ENCODE assay signal across 12 cellular contexts in genomic region chr2:216116418-216116817, GRCh38. TPM values are rescaled to one million over a fixed set of nuclear protein-coding genes. Genes with fewer than 3 reads are reported as not detected.
DNase-seq lines count a peak whose midpoint lies in the region; ATAC-seq and TF ChIP-seq lines count a peak whose summit lies in the region.
"Had no signal": no experiment of that assay in that cellular context is flagged by ENCODE, and none has a peak within 500 bp of the region (broad histone marks: within the 10 kb centered on the region; RNA-seq: fewer than 3 reads in every experiment).

No MANE protein-coding gene starts in this region.

- peaks cover 2 to 93% (median 70%) of the 10 kb centered on the region in 6 donors for H3K36me3 ChIP-seq in spleen

- peaks cover 99% of the 10 kb centered on the region for H3K4me1 Mint-ChIP-seq in activated naive CD4-positive, alpha-beta T cell treated with anti-CD3 and anti-CD28 coated beads, Interleukin-2, amount 50 U/mL, for 24 hours
- H3K4me1 Mint-ChIP-seq in T-cell: peaks cover 92 to 99% (median 96%) of the 10 kb centered on the region in 3 donors
- H3K4me1 Mint-ChIP-seq in stimulated activated naive CD8-positive, alpha-beta T cell treated with anti-CD3 and anti-CD28 coated beads, Interleukin-15, amount 100 ng/mL, for 72 hours: peaks cover 97% of the 10 kb centered on the region

- POLR2A ChIA-PET in T-cell (lab: Charles Lee): no interaction called here

- H3K4me3 ChIP-seq in spleen: no peak overlapping the region
- H3K4me3 ChIP-seq: left lung, prostate gland had no signal

- H3K27me3 Mint-ChIP-seq in activated naive CD4-positive, alpha-beta T cell treated with anti-CD3 and anti-CD28 coated beads, Interleukin-2, amount 50 U/mL, for 24 hours: no peaks in the 10 kb centered on the region
- no peaks in the 10 kb centered on the region for H3K27me3 Mint-ChIP-seq in T-cell
- H3K27me3 Mint-ChIP-seq in stimulated activated naive CD8-positive, alpha-beta T cell treated with anti-CD3 and anti-CD28 coated beads, Interleukin-15, amount 100 ng/mL, for 72 hours: no peaks in the 10 kb centered on the region

- TF ChIP-seq CTCF in spleen (IDR thresholded peaks at IDR 0.05 in 8 of 11, conservative IDR thresholded peaks at IDR 0.05 in 3 of 11): no peak

- DNase-seq in activated naive CD4-positive, alpha-beta T cell treated with Interleukin-2 at 50 U/mL for 16 hours: no peak
- DNase-seq in T-cell: no peak
- DNase-seq in fibroblast of gingiva (ENCODE audit: low read depth): peak; percentile 44
- DNase-seq in stimulated activated naive CD8-positive, alpha-beta T cell treated with anti-CD3 and anti-CD28 coated beads, Interleukin-15, amount 100 ng/mL, for 72 hours: no peak
- DNase-seq in stimulated activated CD4-positive, alpha-beta T cell treated with anti-CD3 and anti-CD28 coated beads, Interleukin-4, amount 100 ng/mL, for 1 hour: no peak
- no peak for DNase-seq in spleen
- DNase-seq: left lung; NCI-H1048; stimulated activated CD4-positive, alpha-beta T cell treated with anti-CD3 and anti-CD28 coated beads, Interleukin-2, amount 100 ng/mL, for 48 hours had no signal

- ATAC-seq in T-cell (replicated peaks in 1 of 4): no peak
- ATAC-seq in stimulated activated naive CD8-positive, alpha-beta T cell treated with anti-CD3 and anti-CD28 coated beads, Interleukin-15, amount 100 ng/mL, for 72 hours: no peak
- ATAC-seq in GM19351 (IDR thresholded peaks at IDR 0.05; ENCODE audit: unreplicated experiment): no peak
- ATAC-seq: left lung had no signal

- 95 to 100% (median 100%) methylated on average over 1 of the region's 1 CpG for WGBS in spleen, 5 donors

- H3K27ac Mint-ChIP-seq in activated naive CD4-positive, alpha-beta T cell treated with anti-CD3 and anti-CD28 coated beads, Interleukin-2, amount 50 U/mL, for 24 hours: peak overlapping the region; percentile 81
- H3K27ac Mint-ChIP-seq in T-cell: peak overlapping the region; percentile 25 to 58
- H3K27ac Mint-ChIP-seq in stimulated activated naive CD8-positive, alpha-beta T cell treated with anti-CD3 and anti-CD28 coated beads, Interleukin-15, amount 100 ng/mL, for 72 hours: peak overlapping the region; percentile 60 to 81

- CTCF ChIA-PET in T-cell (lab: Charles Lee): interaction anchor here in 1 of 2 donors (0.5 kb wide), 1 partner anchor 25 kb away, joined by 4 read pairs; no protein-coding TSS in a partner anchor

- H3K4me1 ChIP-seq in spleen: peaks cover 37 to 88% (median 66%) of the 10 kb centered on the region in 6 donors
- H3K4me1 ChIP-seq: prostate gland had no signal

- no peaks in the 10 kb centered on the region for H3K9me3 ChIP-seq in spleen
- H3K9me3 ChIP-seq: left lung, prostate gland had no signal

- H3K4me3 Mint-ChIP-seq in activated naive CD4-positive, alpha-beta T cell treated with anti-CD3 and anti-CD28 coated beads, Interleukin-2, amount 50 U/mL, for 24 hours: peak overlapping the region; percentile 73
- H3K4me3 Mint-ChIP-seq in T-cell: peak overlapping the region; percentile 40 to 95 (median 93)
- peak overlapping the region; percentile 70 to 90 for H3K4me3 Mint-ChIP-seq in stimulated activated naive CD8-positive, alpha-beta T cell treated with anti-CD3 and anti-CD28 coated beads, Interleukin-15, amount 100 ng/mL, for 72 hours

- no peak for TF ChIP-seq POLR2A in spleen (IDR thresholded peaks at IDR 0.05)

- H3K27me3 ChIP-seq in spleen (replicated peaks in 1 of 7): no peaks in the 10 kb centered on the region
- H3K27me3 ChIP-seq: left lung had no signal

- intact Hi-C loops in spleen (cut with DNase I; ENCODE audit: low total_unique reads): no loop called here

- H3K27ac ChIP-seq in spleen: peak overlapping the region in 1 of 8 donors; percentile 1
- H3K27ac ChIP-seq: prostate gland had no signal

- no peaks in the 10 kb centered on the region for H3K9me3 Mint-ChIP-seq in activated naive CD4-positive, alpha-beta T cell treated with anti-CD3 and anti-CD28 coated beads, Interleukin-2, amount 50 U/mL, for 24 hours
- no peaks in the 10 kb centered on the region for H3K9me3 Mint-ChIP-seq in T-cell
- H3K9me3 Mint-ChIP-seq in stimulated activated naive CD8-positive, alpha-beta T cell treated with anti-CD3 and anti-CD28 coated beads, Interleukin-15, amount 100 ng/mL, for 72 hours: no peaks in the 10 kb centered on the region

- H3K36me3 Mint-ChIP-seq in activated naive CD4-positive, alpha-beta T cell treated with anti-CD3 and anti-CD28 coated beads, Interleukin-2, amount 50 U/mL, for 24 hours: peaks cover 54% of the 10 kb centered on the region
- H3K36me3 Mint-ChIP-seq in T-cell: peaks cover 72% of the 10 kb centered on the region

RNA-seq across cellular contexts. Expression of gene XRCC5, which starts 7.3 kb away (rescaled TPM):
- 100 to 1,000 TPM; 187 to 219 (median 202) TPM for total RNA-seq in T-cell
- 100 to 1,000 TPM; 146 to 252 (median 211) TPM for total RNA-seq in spleen
- polyA plus RNA-seq in spleen: 10 to 100 TPM; 63.5 to 81.8 (median 77.4) TPM

RNA-seq across cellular contexts. Expression of gene TMEM169, which starts 34.7 kb away (rescaled TPM):
- total RNA-seq in T-cell (1 to 10 TPM; 1.8 to 4.3 (median 3.1) TPM), spleen (1 to 10 TPM in 3 of 7 donors, under 1 TPM in 4; 0.57 to 1.3 (median 0.94) TPM)
- polyA plus RNA-seq in spleen: under 1 TPM; 0.19 to 0.35 (median 0.24) TPM

RNA-seq across cellular contexts. Expression of gene PECR, which starts 34.8 kb away (rescaled TPM):
- total RNA-seq in T-cell (10 to 100 TPM; 17.4 to 26.2 (median 20.6) TPM), spleen (10 to 100 TPM in 5 of 7 donors, 1 to 10 TPM in 2; 6.9 to 16.9 (median 12.9) TPM)
- polyA plus RNA-seq in spleen: 1 to 10 TPM; 5.0 to 6.2 (median 5.1) TPM
